Comparison of ENCODE assay signal across 1 cellular context in the genomic region with DNA sequence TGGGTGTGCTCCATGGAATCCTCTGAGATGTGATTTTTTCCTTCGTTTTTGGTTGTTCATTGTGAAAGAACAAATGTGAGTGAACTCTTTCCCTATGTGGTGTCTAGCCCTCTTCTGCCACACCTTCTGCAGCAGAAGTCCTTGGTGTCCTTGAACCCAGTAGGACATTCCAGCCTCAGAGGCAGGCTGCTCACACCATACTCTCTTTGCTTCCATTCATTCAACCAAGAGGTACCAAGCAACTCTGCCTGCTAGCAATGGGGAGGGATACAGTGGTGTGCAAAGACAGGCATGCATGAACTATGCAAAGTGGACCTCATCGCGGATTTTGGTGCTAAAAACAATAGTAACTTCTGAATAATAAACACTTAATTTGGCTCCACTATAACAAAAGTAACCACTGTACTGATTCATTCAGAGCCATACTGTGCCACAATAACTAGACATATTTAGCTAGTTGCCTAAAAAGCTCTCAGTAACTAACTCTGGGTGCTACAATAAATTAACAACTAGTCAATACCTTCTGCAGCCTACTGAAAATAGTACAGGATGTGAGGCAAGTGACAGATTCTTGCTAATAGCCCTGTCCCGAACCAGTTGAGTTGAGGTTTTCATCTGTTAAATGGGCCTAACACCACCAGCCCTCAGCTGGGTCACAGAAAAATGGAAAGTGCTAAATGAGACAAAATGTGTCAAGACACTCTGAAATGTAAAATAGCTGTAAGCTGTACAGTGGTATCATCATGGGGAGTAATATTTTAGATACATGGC.
TF ChIP-seq lines count a peak whose summit lies in the region.

No MANE protein-coding gene starts in this region.

TF ChIP-seq in GM12878, 131 proteins besides CTCF, POLR2A, EP300 and RAD21 (continued from another document):
- TF ChIP-seq, protein P1, sequence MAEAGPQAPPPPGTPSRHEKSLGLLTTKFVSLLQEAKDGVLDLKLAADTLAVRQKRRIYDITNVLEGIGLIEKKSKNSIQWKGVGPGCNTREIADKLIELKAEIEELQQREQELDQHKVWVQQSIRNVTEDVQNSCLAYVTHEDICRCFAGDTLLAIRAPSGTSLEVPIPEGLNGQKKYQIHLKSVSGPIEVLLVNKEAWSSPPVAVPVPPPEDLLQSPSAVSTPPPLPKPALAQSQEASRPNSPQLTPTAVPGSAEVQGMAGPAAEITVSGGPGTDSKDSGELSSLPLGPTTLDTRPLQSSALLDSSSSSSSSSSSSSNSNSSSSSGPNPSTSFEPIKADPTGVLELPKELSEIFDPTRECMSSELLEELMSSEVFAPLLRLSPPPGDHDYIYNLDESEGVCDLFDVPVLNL (IDR thresholded peaks at IDR 0.05; ENCODE audit: low read depth, low read length), result no peak
- TF ChIP-seq ATF7 (IDR thresholded peaks at IDR 0.05; ENCODE audit: low read depth) (peak; percentile 41; the same call in 1 of the 2 replicates), NFXL1 (IDR thresholded peaks at IDR 0.05; ENCODE audit: borderline replicate concordance) (no peak), GATAD2B (conservative IDR thresholded peaks at IDR 0.05; ENCODE audit: low read depth) (no peak), POU2F2 (IDR thresholded peaks at IDR 0.05; ENCODE audit: borderline replicate concordance, low read depth, low read length) (peak; percentile 39; the same call in 1 of the 3 replicates), SMARCA5 (IDR thresholded peaks at IDR 0.05) (peak; percentile 62; the same call in 1 of the 2 replicates), MYB (IDR thresholded peaks at IDR 0.05; ENCODE audit: borderline replicate concordance, low read depth, low read length) (no peak), MTA2 (IDR thresholded peaks at IDR 0.05; ENCODE audit: low read depth) (peak; percentile 76), DPF2 (IDR thresholded peaks at IDR 0.05) (peak; percentile 34; the same call in 1 of the 2 replicates), TCF12 (IDR thresholded peaks at IDR 0.05; ENCODE audit: low read depth, low read length) (no peak), HCFC1 (IDR thresholded peaks at IDR 0.05; ENCODE audit: low read length) (no peak), SMAD1 (IDR thresholded peaks at IDR 0.05; ENCODE audit: low read depth, partially characterized antibody) (no peak), NR2F1 (conservative IDR thresholded peaks at IDR 0.05) (no peak), JUNB (IDR thresholded peaks at IDR 0.05) (no peak), BHLHE40 (IDR thresholded peaks at IDR 0.05; ENCODE audit: borderline replicate concordance in 1 of 2, low read depth in 2 of 2, low read length in 1 of 2) (peak in 1 of 2 experiments; percentile 34; a peak in 1 of 4 replicates)
